7 cellular contexts compared by ENCODE assay signal in the genomic region with DNA sequence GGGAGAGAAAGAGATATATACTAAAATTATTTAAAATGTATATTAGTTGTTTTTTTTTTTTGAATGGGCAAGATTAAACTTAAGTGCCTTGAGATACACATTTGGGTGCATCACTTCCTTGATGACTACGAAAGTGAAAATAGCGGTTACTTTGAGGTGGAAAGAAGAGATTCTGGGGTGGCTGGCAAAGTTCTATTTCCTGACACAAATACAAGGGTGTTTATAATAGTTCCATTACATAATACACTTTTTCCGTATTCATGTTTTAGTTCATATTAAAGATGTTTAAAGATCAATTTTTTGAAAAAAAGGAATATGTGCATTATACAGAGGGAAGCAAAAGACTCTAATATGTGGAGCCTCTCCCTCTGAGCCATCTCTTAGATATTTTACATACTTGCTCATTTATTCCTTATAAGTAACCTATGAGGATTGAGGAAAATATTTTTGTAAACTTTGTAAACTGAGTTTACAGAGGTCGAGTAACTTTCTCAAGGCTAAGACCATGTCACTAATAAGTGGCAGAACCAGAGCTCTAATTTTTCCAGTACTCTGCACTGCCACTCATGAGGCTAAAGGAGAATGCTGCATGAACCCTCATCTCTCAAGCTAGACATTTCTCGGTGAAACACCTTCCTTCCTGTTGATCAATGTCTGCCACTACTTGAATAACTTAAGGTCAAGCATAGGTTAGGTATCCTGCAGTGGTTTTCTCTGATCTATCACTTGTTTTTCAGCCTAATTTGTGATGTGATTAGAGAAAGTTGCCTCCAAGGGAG. TPM values are rescaled to one million over a fixed set of nuclear protein-coding genes. Genes with fewer than 3 reads are reported as not detected.
DNase-seq lines count a peak whose midpoint lies in the region; ATAC-seq and TF ChIP-seq lines count a peak whose summit lies in the region.

No MANE protein-coding gene starts in this region.

- H3K27ac ChIP-seq in lower lobe of right lung (no peak overlapping the region), mesendoderm (ENCODE audit: low read depth, low read length) (no peak overlapping the region)

- no peak overlapping the region for H3K9ac ChIP-seq in mesendoderm (ENCODE audit: low read length)

- WGBS in mesendoderm (ENCODE audit: extremely low coverage, insufficient coverage, low lambda C conversion rate) = no CpG with 5 or more reads among the region's 5 CpGs

- H2BK15ac ChIP-seq in mesendoderm (replicated peaks; ENCODE audit: low read depth) = no peak overlapping the region

- no peak overlapping the region for H3K23ac ChIP-seq in mesendoderm (ENCODE audit: low read length)

- peak; percentile 70 for DNase-seq in Jurkat, Clone E6-1 (ENCODE audit: low read depth, low spot score)
- DNase-seq in lower lobe of right lung (no peak), putamen (ENCODE audit: low spot score) (no peak), retina (no peak), mesendoderm (no peak)

- no peaks in the 10 kb centered on the region for H3K27me3 ChIP-seq in lower lobe of right lung (ENCODE audit: low read depth)
- H3K27me3 ChIP-seq in mesendoderm (ENCODE audit: insufficient read depth, low read length, poor library complexity) = no peaks in the 10 kb centered on the region

- H3K56ac ChIP-seq in mesendoderm (ENCODE audit: low read length) = no peak overlapping the region

- no peak for TF ChIP-seq CTCF in lower lobe of right lung (IDR thresholded peaks at IDR 0.05)

- ATAC-seq in GM18861 (IDR thresholded peaks at IDR 0.05; ENCODE audit: unreplicated experiment) (peak; percentile 89), GM21576 (IDR thresholded peaks at IDR 0.05; ENCODE audit: unreplicated experiment) (peak; percentile 90), lower lobe of right lung (peak; percentile 32 to 35)

- no peaks in the 10 kb centered on the region for H3K79me2 ChIP-seq in mesendoderm (ENCODE audit: control insufficient read depth, insufficient read depth, low read length)

- H3K4ac ChIP-seq in mesendoderm (ENCODE audit: low read depth, low read length) = no peak overlapping the region

- peaks cover 6% of the 10 kb centered on the region for H3K4me1 ChIP-seq in lower lobe of right lung
- H3K4me1 ChIP-seq in mesendoderm (ENCODE audit: control insufficient read depth, low read depth, low read length) = no peaks in the 10 kb centered on the region

- no peak overlapping the region for H4K8ac ChIP-seq in mesendoderm (ENCODE audit: low read depth, low read length)

- intact Hi-C loops in lower lobe of right lung (cut with DNase I) = no loop called here

- H4K5ac ChIP-seq in mesendoderm (ENCODE audit: low read length) = no peak overlapping the region

- no peaks in the 10 kb centered on the region for H3K9me3 ChIP-seq in lower lobe of right lung

- no peaks in the 10 kb centered on the region for H3K79me1 ChIP-seq in mesendoderm (ENCODE audit: low read length)

- H2BK120ac ChIP-seq in mesendoderm (ENCODE audit: low read depth, low read length) = no peak overlapping the region

- H3K4me3 ChIP-seq in Jurkat, Clone E6-1 (ENCODE audit: low read length) = no peak overlapping the region
- H3K4me3 ChIP-seq in lower lobe of right lung = no peak overlapping the region
- no peak overlapping the region for H3K4me3 ChIP-seq in mesendoderm (ENCODE audit: low read length)

- H3K18ac ChIP-seq in mesendoderm (ENCODE audit: low read length) = no peak overlapping the region

- no peak overlapping the region for H3K4me2 ChIP-seq in mesendoderm (ENCODE audit: low read length)

- no peaks in the 10 kb centered on the region for H3K36me3 ChIP-seq in lower lobe of right lung
- no peaks in the 10 kb centered on the region for H3K36me3 ChIP-seq in mesendoderm (ENCODE audit: control insufficient read depth, insufficient read depth, low read length)

- H2AK5ac ChIP-seq in mesendoderm (ENCODE audit: low read length) = no peak overlapping the region

- no peak overlapping the region for H2BK5ac ChIP-seq in mesendoderm (ENCODE audit: low read length)

RNA-seq across cellular contexts. Expression of a gene that starts 58.7 kb away (rescaled TPM):
- 16.0 TPM for polyA plus RNA-seq in Jurkat, Clone E6-1 (2012; ENCODE audit: insufficient read depth, insufficient read length)
- 13.3 TPM for total RNA-seq in lower lobe of right lung
- 23.4 TPM for polyA plus RNA-seq in mesendoderm (2013, experiment 1 of 2)
- 22.1 TPM for polyA plus RNA-seq in mesendoderm (2013, experiment 2 of 2)

RNA-seq across cellular contexts. Expression of a gene that starts 60.0 kb away (rescaled TPM):
- 24.0 TPM for polyA plus RNA-seq in Jurkat, Clone E6-1 (2012; ENCODE audit: insufficient read depth, insufficient read length)
- 67.9 TPM for total RNA-seq in lower lobe of right lung
- polyA plus RNA-seq in mesendoderm (2013, experiment 1 of 2) = 33.2 TPM
- polyA plus RNA-seq in mesendoderm (2013, experiment 2 of 2) = 33.0 TPM

Comparison
In these comparisons a context has a peak if more than half of its experiments do, and no peak if none do; other contexts are left out.
1. ATAC-seq: peak in every context shown above with its lines; median percentile 90 in GM21576; 89 in GM18861; 34 in lower lobe of right lung.